38 cellular contexts compared by ENCODE assay signal in the genomic region with DNA sequence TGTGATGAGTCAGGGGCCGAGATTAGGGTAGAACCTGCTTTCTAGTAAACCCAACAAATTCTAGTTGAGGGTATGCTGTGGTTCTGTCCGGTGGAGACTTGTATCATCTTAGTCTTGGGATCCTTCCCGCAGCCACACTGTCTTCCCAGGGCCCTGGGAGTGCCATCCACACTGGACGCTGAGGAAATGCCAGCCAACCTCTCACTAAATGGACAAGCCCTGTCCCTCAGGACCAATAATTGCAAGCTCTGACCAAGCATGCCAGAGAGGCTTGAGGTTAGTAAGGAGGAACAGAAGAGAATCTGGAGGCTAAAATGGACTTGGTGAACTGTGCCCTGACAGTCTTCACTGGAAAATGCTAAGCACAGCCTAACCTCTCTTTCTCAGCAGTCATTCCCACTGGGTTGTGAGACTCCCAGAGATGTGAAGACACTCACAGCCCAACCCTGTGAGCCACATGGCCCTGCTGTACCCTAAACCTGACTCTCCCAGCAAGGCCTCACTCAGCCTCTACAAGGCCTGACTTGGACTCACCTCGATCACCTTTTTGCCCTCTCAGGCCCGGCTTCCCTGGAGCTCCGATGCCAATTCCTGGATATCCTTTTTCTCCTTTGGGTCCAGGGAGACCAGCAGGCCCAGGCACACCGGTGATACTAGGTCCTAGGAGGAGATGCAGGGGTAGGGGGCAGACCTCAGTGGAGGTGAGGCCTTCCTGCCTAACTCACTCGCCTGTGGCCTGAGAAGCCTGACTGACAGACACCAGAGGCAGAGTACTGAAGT.
"Had no signal": no experiment of that assay in that cellular context is flagged by ENCODE, and none has a peak within 500 bp of the region (broad histone marks: within the 10 kb centered on the region; RNA-seq: fewer than 3 reads in every experiment).

No MANE protein-coding gene starts in this region.

- H3K27ac ChIP-seq: adrenal gland, body of pancreas, brain microvascular endothelial cell, breast epithelium, cardiac muscle cell, VCaP had no signal

- H3K27me3 ChIP-seq: body of pancreas, brain microvascular endothelial cell, cardiac muscle cell had no signal

- H3K27me3 Mint-ChIP-seq: activated B cell treated with CpG ODN at 0.5 μM for 24 hours; activated CD4-positive, alpha-beta memory T cell treated with anti-CD3 and anti-CD28 coated beads for 36 hours; activated CD4-positive, alpha-beta T cell treated with anti-CD3 and anti-CD28 coated beads, Interleukin-2, amount 10 ng/mL, durations not matched to agents 24 days and 14 days; activated CD8-positive, alpha-beta T cell treated with anti-CD3 and anti-CD28 coated beads for 36 hours; activated naive CD8-positive, alpha-beta T cell treated with anti-CD3 and anti-CD28 coated beads for 36 hours; activated T-helper 17 cell treated with anti-CD3 and anti-CD28 coated beads, Interleukin-2, amount 50 U/mL, for 72 hours; central memory CD8-positive, alpha-beta T cell had no signal

- H3K4me3 ChIP-seq: adrenal gland, body of pancreas, breast epithelium, cardiac muscle cell had no signal

- H3K9me3 Mint-ChIP-seq: activated B cell treated with CpG ODN at 0.5 μM for 24 hours; activated CD4-positive, alpha-beta memory T cell treated with anti-CD3 and anti-CD28 coated beads for 36 hours; activated CD4-positive, alpha-beta T cell treated with anti-CD3 and anti-CD28 coated beads, Interleukin-2, amount 10 ng/mL, durations not matched to agents 24 days and 14 days; activated CD8-positive, alpha-beta T cell treated with anti-CD3 and anti-CD28 coated beads for 36 hours; activated naive CD4-positive, alpha-beta T cell treated with anti-CD3 and anti-CD28 coated beads for 36 hours; activated naive CD4-positive, alpha-beta T cell treated with anti-CD3 and anti-CD28 coated beads, Interleukin-2, amount 50 U/mL, for 72 hours; activated naive CD8-positive, alpha-beta T cell treated with anti-CD3 and anti-CD28 coated beads for 36 hours; activated T-cell treated with anti-CD3 and anti-CD28 coated beads, Interleukin-2, amount 50 U/mL, for 4 hours; activated T-cell treated with anti-CD3 and anti-CD28 coated beads, Interleukin-2, amount 50 U/mL, for 72 hours; activated T-helper 1 cell treated with anti-CD3 and anti-CD28 coated beads, Interleukin-12 subunit alpha, Interleukin-12 subunit beta, Interleukin-2, Interleukin-4 antibody, amounts not matched to agents 30 ng/mL and 10 ng/mL and 1 ng/mL, durations not matched to agents 14 hours and 24 hours and 36 hours; activated T-helper 17 cell treated with anti-CD3 and anti-CD28 coated beads, Interleukin-2, amount 50 U/mL, for 72 hours; central memory CD8-positive, alpha-beta T cell; T-helper 1 cell treated with Interleukin-12 subunit alpha and Interleukin-12 subunit beta and Interleukin-4 antibody, amounts not matched to agents 30 μg/mL and 1 μg/mL, for 36 hours; T-helper 2 cell treated with Interferon-gamma antibody and Interleukin-4, amounts not matched to agents 5 μg/mL and 100 μg/mL, for 36 hours had no signal

- H3K36me3 Mint-ChIP-seq: activated CD4-positive, alpha-beta memory T cell treated with anti-CD3 and anti-CD28 coated beads for 36 hours; activated naive CD4-positive, alpha-beta T cell treated with anti-CD3 and anti-CD28 coated beads, Interleukin-2, amount 50 U/mL, for 72 hours; activated naive CD8-positive, alpha-beta T cell treated with anti-CD3 and anti-CD28 coated beads for 36 hours had no signal

- H3K9me3 ChIP-seq: adrenal gland, body of pancreas, breast epithelium had no signal

- H3K36me3 ChIP-seq: adrenal gland, brain microvascular endothelial cell, breast epithelium had no signal

- DNase-seq: activated B cell treated with CpG ODN at 0.5 μM for 24 hours; activated CD4-positive, alpha-beta memory T cell treated with anti-CD3 and anti-CD28 coated beads for 36 hours; activated CD4-positive, alpha-beta T cell treated with anti-CD3 and anti-CD28 coated beads for 4 hours; activated CD4-positive, alpha-beta T cell treated with anti-CD3 and anti-CD28 coated beads, Interleukin-2, amount 10 ng/mL, durations not matched to agents 24 days and 14 days; activated CD4-positive, alpha-beta T cell treated with anti-CD3 and anti-CD28 coated beads, Interleukin-2, amount 50 U/mL, for 1 hour; activated CD4-positive, alpha-beta T cell treated with anti-CD3 and anti-CD28 coated beads, Interleukin-2, amount 50 U/mL, for 4 hours; activated CD4-positive, CD25-positive, alpha-beta regulatory T cell treated with anti-CD3 and anti-CD28 coated beads, Interleukin-2, amount 50 U/mL, for 72 hours; activated CD8-positive, alpha-beta memory T cell treated with anti-CD3 and anti-CD28 coated beads, Interleukin-2, amount 50 U/mL, for 4 hours; activated CD8-positive, alpha-beta T cell treated with anti-CD3 and anti-CD28 coated beads for 36 hours; activated effector memory CD4-positive, alpha-beta T cell treated with anti-CD3 and anti-CD28 coated beads, Interleukin-2, amount 50 U/mL, for 16 hours; activated gamma-delta T cell treated with Interleukin-2 at 50 U/mL for 16 hours; activated naive CD4-positive, alpha-beta T cell; activated naive CD4-positive, alpha-beta T cell treated with anti-CD3 and anti-CD28 coated beads for 36 hours; activated naive CD4-positive, alpha-beta T cell treated with anti-CD3 and anti-CD28 coated beads, Interleukin-2, amount 50 U/mL, for 16 hours; activated naive CD8-positive, alpha-beta T cell treated with anti-CD3 and anti-CD28 coated beads for 36 hours; activated T-cell treated with anti-CD3 and anti-CD28 coated beads for 4 hours; activated T-cell treated with anti-CD3 and anti-CD28 coated beads, Interleukin-2, amount 50 U/mL, for 1 hour; activated T-cell treated with anti-CD3 and anti-CD28 coated beads, Interleukin-2, amount 50 U/mL, for 4 hours; activated T-cell treated with anti-CD3 and anti-CD28 coated beads, Interleukin-2, amount 50 U/mL, for 72 hours; adrenal gland; amniotic stem cell; aorta; body of pancreas; brain microvascular endothelial cell; caudate nucleus; SW 1271; T-helper 1 cell; T-helper 9 cell had no signal

- H3K4me1 ChIP-seq: adrenal gland, body of pancreas, breast epithelium had no signal

- FAIRE-seq: TTC549 had no signal

- H3K4me3 Mint-ChIP-seq: activated B cell treated with CpG ODN at 0.5 μM for 24 hours; activated CD4-positive, alpha-beta memory T cell treated with anti-CD3 and anti-CD28 coated beads for 36 hours; activated CD4-positive, alpha-beta T cell treated with anti-CD3 and anti-CD28 coated beads, Interleukin-2, amount 10 ng/mL, durations not matched to agents 24 days and 14 days; activated CD8-positive, alpha-beta T cell treated with anti-CD3 and anti-CD28 coated beads for 36 hours; activated naive CD4-positive, alpha-beta T cell treated with anti-CD3 and anti-CD28 coated beads for 36 hours; activated naive CD8-positive, alpha-beta T cell treated with anti-CD3 and anti-CD28 coated beads for 36 hours; activated T-cell treated with anti-CD3 and anti-CD28 coated beads, Interleukin-2, amount 50 U/mL, for 4 hours; activated T-cell treated with anti-CD3 and anti-CD28 coated beads, Interleukin-2, amount 50 U/mL, for 72 hours; activated T-helper 1 cell treated with anti-CD3 and anti-CD28 coated beads, Interleukin-12 subunit alpha, Interleukin-12 subunit beta, Interleukin-2, Interleukin-4 antibody, amounts not matched to agents 30 ng/mL and 10 ng/mL and 1 ng/mL, durations not matched to agents 14 hours and 24 hours and 36 hours; activated T-helper 17 cell treated with anti-CD3 and anti-CD28 coated beads, Interleukin-2, amount 50 U/mL, for 72 hours; central memory CD8-positive, alpha-beta T cell; T-helper 1 cell treated with Interleukin-12 subunit alpha and Interleukin-12 subunit beta and Interleukin-4 antibody, amounts not matched to agents 30 μg/mL and 1 μg/mL, for 36 hours; T-helper 2 cell treated with Interferon-gamma antibody and Interleukin-4, amounts not matched to agents 5 μg/mL and 100 μg/mL, for 36 hours had no signal

- H3K4me1 Mint-ChIP-seq: activated B cell treated with CpG ODN at 0.5 μM for 24 hours; activated CD4-positive, alpha-beta T cell treated with anti-CD3 and anti-CD28 coated beads, Interleukin-2, amount 10 ng/mL, durations not matched to agents 24 days and 14 days; activated naive CD8-positive, alpha-beta T cell treated with anti-CD3 and anti-CD28 coated beads for 36 hours; activated T-helper 17 cell treated with anti-CD3 and anti-CD28 coated beads, Interleukin-2, amount 50 U/mL, for 72 hours; central memory CD8-positive, alpha-beta T cell had no signal

- H3K27ac Mint-ChIP-seq: activated B cell treated with CpG ODN at 0.5 μM for 24 hours; activated CD4-positive, alpha-beta memory T cell treated with anti-CD3 and anti-CD28 coated beads for 36 hours; activated CD4-positive, alpha-beta T cell treated with anti-CD3 and anti-CD28 coated beads, Interleukin-2, amount 10 ng/mL, durations not matched to agents 24 days and 14 days; activated CD8-positive, alpha-beta T cell treated with anti-CD3 and anti-CD28 coated beads for 36 hours; activated naive CD4-positive, alpha-beta T cell treated with anti-CD3 and anti-CD28 coated beads for 36 hours; activated naive CD4-positive, alpha-beta T cell treated with anti-CD3 and anti-CD28 coated beads, Interleukin-2, amount 50 U/mL, for 72 hours; activated naive CD8-positive, alpha-beta T cell treated with anti-CD3 and anti-CD28 coated beads for 36 hours; activated T-cell treated with anti-CD3 and anti-CD28 coated beads, Interleukin-2, amount 50 U/mL, for 72 hours; activated T-helper 1 cell treated with anti-CD3 and anti-CD28 coated beads, Interleukin-12 subunit alpha, Interleukin-12 subunit beta, Interleukin-2, Interleukin-4 antibody, amounts not matched to agents 30 ng/mL and 10 ng/mL and 1 ng/mL, durations not matched to agents 14 hours and 24 hours and 36 hours; activated T-helper 17 cell treated with anti-CD3 and anti-CD28 coated beads, Interleukin-2, amount 50 U/mL, for 72 hours; T-helper 1 cell treated with Interleukin-12 subunit alpha and Interleukin-12 subunit beta and Interleukin-4 antibody, amounts not matched to agents 30 μg/mL and 1 μg/mL, for 36 hours; T-helper 2 cell treated with Interferon-gamma antibody and Interleukin-4, amounts not matched to agents 5 μg/mL and 100 μg/mL, for 36 hours had no signal
